8 cellular contexts compared by ENCODE assay signal in genomic region chr12:109518820-109519665, GRCh38. TPM values are rescaled to one million over a fixed set of nuclear protein-coding genes. Genes with fewer than 3 reads are reported as not detected.
A peak's percentile ranks its signal among the peaks of the same experiment; 100 is the strongest.
DNase-seq lines count a peak whose midpoint lies in the region; ATAC-seq, FAIRE-seq and TF ChIP-seq lines count a peak whose summit lies in the region.

No MANE protein-coding gene starts in this region.

- ATAC-seq in A549 (peak; percentile 64 to 91; a peak in 4 of 6 replicates), HG02588 (IDR thresholded peaks at IDR 0.05; ENCODE audit: unreplicated experiment) (no peak)

- FAIRE-seq in A549 (lab: Jason Lieb, UNC) = no peak

- TF ChIP-seq POLR2A in A549 (IDR thresholded peaks at IDR 0.05; ENCODE audit: low read length) = no peak

- DNase-seq in A549 (ENCODE audit: low read depth in 1 of 2, low spot score in 1 of 2) = peak; percentile 48 to 80
- peak; percentile 72 for DNase-seq in GM13977 (ENCODE audit: low spot score)
- peak; percentile 22 for DNase-seq in NCI-H345 (lab: John Stamatoyannopoulos, UW)
- peak; percentile 55 for DNase-seq in activated CD4-positive, alpha-beta T cell treated with anti-CD3 and anti-CD28 coated beads, Interleukin-2, amount 50 U/mL, for 1 hour
- peak; percentile 49 to 81 for DNase-seq in dermis microvascular lymphatic vessel endothelial cell (ENCODE audit: low read depth in 2 of 2)
- DNase-seq in lung microvascular endothelial cell (ENCODE audit: low read depth in 2 of 2) = peak; percentile 79 to 94
- peak; percentile 24 for DNase-seq in stimulated activated CD8-positive, alpha-beta memory T cell treated with anti-CD3 and anti-CD28 coated beads, Interleukin-12 subunit alpha, Interleukin-12 subunit beta, amount 100 ng/mL, for 1 hour (ENCODE audit: low read depth)

- no peaks in the 10 kb centered on the region for H3K4me1 ChIP-seq in A549

- no peak for TF ChIP-seq EP300 in A549 (IDR thresholded peaks at IDR 0.05)

- WGBS in A549 (ENCODE audit: missing lambda C conversion rate) = 69% methylated on average over 11 of the region's 11 CpGs

- peak; percentile 74 to 82 for TF ChIP-seq RAD21 in A549 (conservative IDR thresholded peaks at IDR 0.05 in 1 of 2, IDR thresholded peaks at IDR 0.05 in 1 of 2)

- in situ Hi-C loops in GM13977 (cut with MboI; ENCODE audit: low pct_unique_long_range_greater_than_20kb, low sequenced_read_pairs, unreplicated experiment) = loop anchor here (10.0 kb wide), 1 partner anchor 256 kb away; no protein-coding TSS in a partner anchor

- POLR2A ChIA-PET in A549 (lab: Yijun Ruan, JAX) = interaction anchor here (1.5 kb wide), 1 partner anchor 195 kb away, joined by 4 read pairs; no protein-coding TSS in a partner anchor

- H3K4me2 ChIP-seq in A549 = no peak overlapping the region

- CTCF ChIA-PET in A549 (lab: Yijun Ruan, JAX) = interaction anchor here (0.7 to 12.0 kb wide), 33 partner anchors 10 to 326 kb away, joined by 3 to 167 read pairs (median 4); no protein-coding TSS in a partner anchor

- peak; percentile 86 for TF ChIP-seq CTCF in A549 (IDR thresholded peaks at IDR 0.05)
- peak; percentile 64 for TF ChIP-seq CTCF in GM13977 (IDR thresholded peaks at IDR 0.05; ENCODE audit: extremely low read depth, insufficient read depth, missing control alignments)

- no peaks in the 10 kb centered on the region for H3K9me3 ChIP-seq in A549

- no peak overlapping the region for H3K4me3 ChIP-seq in A549

- H3K27ac ChIP-seq in A549 = no peak overlapping the region

TF ChIP-seq in A549, 52 proteins besides CTCF, POLR2A, EP300 and RAD21:
- TF ChIP-seq PHF8 (IDR thresholded peaks at IDR 0.05; ENCODE audit: borderline replicate concordance, low read depth) = no peak
- TF ChIP-seq CBX8 (IDR thresholded peaks at IDR 0.05) = no peak
- no peak for TF ChIP-seq RCOR1 (IDR thresholded peaks at IDR 0.05; ENCODE audit: low read depth, low read length)
- no peak for TF ChIP-seq CBX2 (IDR thresholded peaks at IDR 0.05; ENCODE audit: borderline replicate concordance, low read depth)
- no peak for TF ChIP-seq HEYL (CRISPR knock-in tag; IDR thresholded peaks at IDR 0.05)
- TF ChIP-seq SMC3 (IDR thresholded peaks at IDR 0.05) = peak; percentile 74
- TF ChIP-seq MAFK (IDR thresholded peaks at IDR 0.05; ENCODE audit: partially characterized antibody) = no peak
- TF ChIP-seq MAZ (IDR thresholded peaks at IDR 0.05; ENCODE audit: borderline replicate concordance, low read depth, low read length) = no peak

RNA-seq across cellular contexts. Expression of gene UBE3B, which starts 41.6 kb away (rescaled TPM):
- 38.0 and 42.4 TPM in 2 replicates for polyA plus RNA-seq in A549 (2011; rRNA removed)
- polyA plus RNA-seq in A549 (2012; cell fraction: cytosol; rRNA removed) = 17.5 and 20.6 TPM in 2 replicates
- polyA plus RNA-seq in A549 (2012; cell fraction: nucleus; rRNA removed) = 36.1 and 38.6 TPM in 2 replicates
- polyA plus RNA-seq in A549 (2017; fragmentation: RNase III; extraction: RNeasy Plus Mini Kit Qiagen cat#74134 plus additional on column Dnase treatment) = 14.0 to 15.4 TPM (median 14.5 TPM) in 3 replicates
- 65.6 and 73.8 TPM in 2 replicates for polyA minus RNA-seq in A549 (2011; rRNA and poly(A)+ RNA removed)
- 23.0 and 29.0 TPM in 2 replicates for total RNA-seq in dermis microvascular lymphatic vessel endothelial cell
- total RNA-seq in lung microvascular endothelial cell = 20.5 and 28.0 TPM in 2 replicates

RNA-seq across cellular contexts. Expression of gene KCTD10, which starts 41.9 kb away (rescaled TPM):
- polyA plus RNA-seq in A549 (2011; rRNA removed) (50.4 and 52.3 TPM in 2 replicates), A549 (2017; fragmentation: RNase III; extraction: RNeasy Plus Mini Kit Qiagen cat#74134 plus additional on column Dnase treatment) (42.9 to 50.6 TPM (median 43.5 TPM) in 3 replicates)
- polyA plus RNA-seq in A549 (2012; cell fraction: cytosol; rRNA removed) = 42.8 and 54.6 TPM in 2 replicates
- 49.1 and 57.4 TPM in 2 replicates for polyA plus RNA-seq in A549 (2012; cell fraction: nucleus; rRNA removed)
- polyA minus RNA-seq in A549 (2011; rRNA and poly(A)+ RNA removed) = 94.5 and 141 TPM in 2 replicates
- total RNA-seq in dermis microvascular lymphatic vessel endothelial cell (74.5 and 95.6 TPM in 2 replicates), lung microvascular endothelial cell (65.7 and 73.0 TPM in 2 replicates)

RNA-seq across cellular contexts. Expression of gene MMAB, which starts 54.3 kb away (rescaled TPM):
- polyA plus RNA-seq in A549 (2011; rRNA removed) = 23.0 and 26.1 TPM in 2 replicates
- 27.2 and 29.6 TPM in 2 replicates for polyA plus RNA-seq in A549 (2012; cell fraction: cytosol; rRNA removed)
- 20.9 and 22.0 TPM in 2 replicates for polyA plus RNA-seq in A549 (2012; cell fraction: nucleus; rRNA removed)
- 32.8 to 36.8 TPM (median 34.7 TPM) in 3 replicates for polyA plus RNA-seq in A549 (2017; fragmentation: RNase III; extraction: RNeasy Plus Mini Kit Qiagen cat#74134 plus additional on column Dnase treatment)
- polyA minus RNA-seq in A549 (2011; rRNA and poly(A)+ RNA removed) = 14.5 and 18.6 TPM in 2 replicates
- 19.2 and 33.1 TPM in 2 replicates for total RNA-seq in dermis microvascular lymphatic vessel endothelial cell
- 10.5 and 22.0 TPM in 2 replicates for total RNA-seq in lung microvascular endothelial cell

RNA-seq across cellular contexts. Expression of gene MVK, which starts 54.6 kb away (rescaled TPM):
- 5.9 and 7.0 TPM in 2 replicates for polyA plus RNA-seq in A549 (2011; rRNA removed)
- polyA plus RNA-seq in A549 (2012; cell fraction: cytosol; rRNA removed) = 13.6 and 19.9 TPM in 2 replicates
- polyA plus RNA-seq in A549 (2012; cell fraction: nucleus; rRNA removed) = 18.4 and 25.1 TPM in 2 replicates
- 7.5 to 14.8 TPM (median 14.0 TPM) in 3 replicates for polyA plus RNA-seq in A549 (2017; fragmentation: RNase III; extraction: RNeasy Plus Mini Kit Qiagen cat#74134 plus additional on column Dnase treatment)
- polyA minus RNA-seq in A549 (2011; rRNA and poly(A)+ RNA removed) = 6.4 and 7.3 TPM in 2 replicates
- 11.9 and 17.5 TPM in 2 replicates for total RNA-seq in dermis microvascular lymphatic vessel endothelial cell
- total RNA-seq in lung microvascular endothelial cell = 6.7 and 9.6 TPM in 2 replicates

Comparison
In these comparisons a context has a peak if more than half of its experiments do, and no peak if none do; other contexts are left out.
1. DNase-seq: peak in every context shown above with its lines; median percentile 86 in lung microvascular endothelial cell; 72 in GM13977; 65 in dermis microvascular lymphatic vessel endothelial cell; 64 in A549; 55 in activated CD4-positive, alpha-beta T cell treated with anti-CD3 and anti-CD28 coated beads, Interleukin-2, amount 50 U/mL, for 1 hour; 24 in stimulated activated CD8-positive, alpha-beta memory T cell treated with anti-CD3 and anti-CD28 coated beads, Interleukin-12 subunit alpha, Interleukin-12 subunit beta, amount 100 ng/mL, for 1 hour; 22 in NCI-H345.